In genomic region chr6:8065519-8065911, GRCh38 we compare ENCODE assay signal across 8 cellular contexts. TPM values are rescaled to one million over a fixed set of nuclear protein-coding genes. Genes with fewer than 3 reads are reported as not detected.
DNase-seq lines count a peak whose midpoint lies in the region; ATAC-seq and TF ChIP-seq lines count a peak whose summit lies in the region.

No MANE protein-coding gene starts in this region.

- peak overlapping the region; percentile 86 for H3K4me2 ChIP-seq in OCI-LY3 (ENCODE audit: low read length)

- H2AFZ ChIP-seq in OCI-LY3 (ENCODE audit: low read depth, low read length) = peak overlapping the region; percentile 74

- no peak overlapping the region for H3K9ac ChIP-seq in OCI-LY3 (ENCODE audit: low read length)

- H3K79me2 ChIP-seq in OCI-LY3 (ENCODE audit: low read length) = peaks cover 13% of the 10 kb centered on the region

- 91 to 98% methylated on average over 4 of the region's 4 CpGs for WGBS in aorta, 2 donors

- H3K27ac ChIP-seq in OCI-LY3 (ENCODE audit: low read length) (peak overlapping the region; percentile 65; the same call in 1 of the 2 replicates), aorta (ENCODE audit: low read depth in 1 of 2, low read length in 2 of 2) (no peak overlapping the region)
- H3K27ac ChIP-seq in effector memory CD4-positive, alpha-beta T cell (ENCODE audit: insufficient read depth, low read length, poor library complexity, severe bottlenecking) = no peak overlapping the region

- peak; percentile 43 for ATAC-seq in GM21723 (IDR thresholded peaks at IDR 0.05; ENCODE audit: unreplicated experiment)
- no peak for ATAC-seq in aorta (ENCODE audit: low FRiP score)

- TF ChIP-seq CTCF in GM13976 (IDR thresholded peaks at IDR 0.05; ENCODE audit: borderline replicate concordance, control extremely low read depth, extremely low read depth, insufficient read depth, missing control alignments) = no peak
- no peak for TF ChIP-seq CTCF in OCI-LY3 (IDR thresholded peaks at IDR 0.05; ENCODE audit: low read depth, low read length)

- H3K4me3 ChIP-seq in OCI-LY3 (ENCODE audit: low read length) = no peak overlapping the region
- no peak overlapping the region for H3K4me3 ChIP-seq in aorta (ENCODE audit: low read length in 2 of 2)
- H3K4me3 ChIP-seq in effector memory CD4-positive, alpha-beta T cell (ENCODE audit: insufficient read depth, low read depth, low read length, poor library complexity, severe bottlenecking) = no peak overlapping the region

- H3K4me1 ChIP-seq in OCI-LY3 (ENCODE audit: low read length) (peaks cover 17% of the 10 kb centered on the region), aorta (ENCODE audit: control insufficient read depth in 1 of 2, insufficient read depth in 2 of 2, low read length in 2 of 2) (no peaks in the 10 kb centered on the region)
- H3K4me1 ChIP-seq in effector memory CD4-positive, alpha-beta T cell (ENCODE audit: control insufficient read depth, insufficient read depth, low read length, poor library complexity, severe bottlenecking) = no peaks in the 10 kb centered on the region

- H3K9me3 ChIP-seq in OCI-LY3 (ENCODE audit: insufficient read depth, low read length) (no peaks in the 10 kb centered on the region), aorta (ENCODE audit: control insufficient read depth, low read length) (no peaks in the 10 kb centered on the region)
- no peaks in the 10 kb centered on the region for H3K9me3 ChIP-seq in effector memory CD4-positive, alpha-beta T cell (ENCODE audit: control insufficient read depth, low read length)

- no peaks in the 10 kb centered on the region for H3K27me3 ChIP-seq in OCI-LY3 (ENCODE audit: low read depth, low read length)
- no peaks in the 10 kb centered on the region for H3K27me3 ChIP-seq in aorta (ENCODE audit: control insufficient read depth in 1 of 2, insufficient read depth in 2 of 2, low read length in 1 of 2)
- H3K27me3 ChIP-seq in effector memory CD4-positive, alpha-beta T cell (replicated peaks; ENCODE audit: control insufficient read depth, insufficient read depth, low read length, poor library complexity, severe bottlenecking) = no peaks in the 10 kb centered on the region

- in situ Hi-C loops in GM13976 (cut with MboI; ENCODE audit: low sequenced_read_pairs, unreplicated experiment) = no loop called here

- H3K36me3 ChIP-seq in OCI-LY3 (replicated peaks; ENCODE audit: low read depth, low read length) (peaks cover 10% of the 10 kb centered on the region), aorta (ENCODE audit: control insufficient read depth in 1 of 2, insufficient read depth in 2 of 2, low read length in 1 of 2) (no peaks in the 10 kb centered on the region)
- peaks cover 4% of the 10 kb centered on the region for H3K36me3 ChIP-seq in effector memory CD4-positive, alpha-beta T cell (ENCODE audit: control insufficient read depth, insufficient read depth, low read length)

- intact Hi-C loops in aorta (cut with DNase I) = loop anchor here in 1 of 2 donors (10.0 kb wide), 1 partner anchor 751 kb away; the partner anchor contains the start of gene SSR1

- H4K20me1 ChIP-seq in OCI-LY3 (ENCODE audit: insufficient read depth, low read length) = no peaks in the 10 kb centered on the region

- DNase-seq in GM13976 (ENCODE audit: low spot score) = peak; percentile 53
- peak; percentile 24 for DNase-seq in kidney tubule cell (ENCODE audit: low spot score)
- no peak for DNase-seq in aorta
- no peak for DNase-seq in glomerular visceral epithelial cell (ENCODE audit: extremely low spot score)
- DNase-seq in effector memory CD4-positive, alpha-beta T cell = no peak
- no peak for DNase-seq in hippocampal formation (lab: John Stamatoyannopoulos, UW)

RNA-seq across cellular contexts. Expression of gene BLOC1S5, which starts 1.3 kb away (rescaled TPM):
- total RNA-seq in aorta = 10 to 100 TPM; 11.6 to 24.0 TPM
- polyA plus RNA-seq in aorta = 1 to 10 TPM; 7.6 to 7.8 TPM

RNA-seq across cellular contexts. Expression of gene EEF1E1, which starts 36.8 kb away (rescaled TPM):
- 10 to 100 TPM; 17.1 to 17.9 TPM for total RNA-seq in aorta
- 10 to 100 TPM; 23.2 to 39.3 TPM for polyA plus RNA-seq in aorta

Comparison
In these comparisons a context has a peak if more than half of its experiments do, and no peak if none do; other contexts are left out.
1. DNase-seq: peak in GM13976 (single experiment) and kidney tubule cell (single experiment); none in aorta (0 of 2), glomerular visceral epithelial cell (single experiment), effector memory CD4-positive, alpha-beta T cell (0 of 3) and hippocampal formation (0 of 2).